In the genomic region with DNA sequence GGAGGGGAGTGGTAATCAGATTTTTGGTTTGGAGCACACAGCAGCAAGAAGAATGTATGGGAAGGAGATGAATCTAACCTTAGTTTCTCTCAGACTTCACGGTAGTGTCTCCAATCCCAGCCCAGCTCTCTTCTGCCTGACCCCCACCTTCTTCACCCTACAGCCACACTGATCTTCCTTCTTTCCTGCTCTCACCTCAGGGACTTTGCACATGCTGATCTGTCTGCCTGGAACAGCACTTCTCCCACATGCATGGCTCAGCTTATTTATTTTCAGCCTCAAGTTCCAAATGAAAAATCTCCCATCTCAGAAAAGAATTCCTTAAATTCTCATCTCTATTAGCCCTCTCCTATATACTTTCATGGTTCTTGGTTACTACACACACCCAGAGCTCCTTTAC, we compare ENCODE assay signal across 27 cellular contexts. TPM values are rescaled to one million over a fixed set of nuclear protein-coding genes. Genes with fewer than 3 reads are reported as not detected.
"Had no signal": no experiment of that assay in that cellular context is flagged by ENCODE, and none has a peak within 500 bp of the region (broad histone marks: within the 10 kb centered on the region; RNA-seq: fewer than 3 reads in every experiment).

No MANE protein-coding gene starts in this region.

- DNase-seq: hypothalamus; immature natural killer cell; kidney; left colon; left lung; midbrain; mucosa of descending colon; naive thymus-derived CD4-positive, alpha-beta T cell; pancreas; posterior cingulate gyrus; retina; right cardiac atrium; stimulated activated CD4-positive, alpha-beta T cell treated with anti-CD3 and anti-CD28 coated beads, Interleukin-12 subunit alpha, Interleukin-12 subunit beta, amount 100 ng/mL, for 4 hours; stimulated activated CD4-positive, alpha-beta T cell treated with anti-CD3 and anti-CD28 coated beads, Interleukin-15, amount 100 ng/mL, for 24 hours; stimulated activated CD4-positive, alpha-beta T cell treated with anti-CD3 and anti-CD28 coated beads, Interleukin-2, amount 100 ng/mL, for 24 hours; stimulated activated CD4-positive, alpha-beta T cell treated with anti-CD3 and anti-CD28 coated beads, Interleukin-4, amount 100 ng/mL, for 1 hour; stimulated activated naive CD4-positive, alpha-beta T cell; tibial artery; trophoblast cell; upper lobe of right lung had no signal

- ATAC-seq: left colon; left lung; mucosa of descending colon; naive thymus-derived CD4-positive, alpha-beta T cell; natural killer cell treated with Interleukin-12 subunit alpha and Interleukin-12 subunit beta and Interleukin-15 and Interleukin-18, amount 100 ng/mL, for 72 hours; pancreas; right cardiac atrium; sciatic nerve; upper lobe of right lung had no signal

- H3K9me3 Mint-ChIP-seq: immature natural killer cell; naive thymus-derived CD4-positive, alpha-beta T cell; natural killer cell treated with Interleukin-12 subunit alpha and Interleukin-12 subunit beta and Interleukin-15 and Interleukin-18, amount 100 ng/mL, for 72 hours; stimulated activated naive CD8-positive, alpha-beta T cell treated with anti-CD3 and anti-CD28 coated beads, Interleukin-15, Interleukin-2, amounts not matched to agents 100 ng/mL and 50 ng/mL, for 24 hours had no signal

- H3K27ac Mint-ChIP-seq: immature natural killer cell; naive thymus-derived CD4-positive, alpha-beta T cell; natural killer cell treated with Interleukin-12 subunit alpha and Interleukin-12 subunit beta and Interleukin-15 and Interleukin-18, amount 100 ng/mL, for 72 hours; stimulated activated naive CD8-positive, alpha-beta T cell treated with anti-CD3 and anti-CD28 coated beads, Interleukin-15, Interleukin-2, amounts not matched to agents 100 ng/mL and 50 ng/mL, for 24 hours had no signal

- H3K36me3 Mint-ChIP-seq: immature natural killer cell; natural killer cell treated with Interleukin-12 subunit alpha and Interleukin-12 subunit beta and Interleukin-15 and Interleukin-18, amount 100 ng/mL, for 72 hours had no signal

- H3K4me3 Mint-ChIP-seq: immature natural killer cell; naive thymus-derived CD4-positive, alpha-beta T cell; natural killer cell treated with Interleukin-12 subunit alpha and Interleukin-12 subunit beta and Interleukin-15 and Interleukin-18, amount 100 ng/mL, for 72 hours; stimulated activated naive CD8-positive, alpha-beta T cell treated with anti-CD3 and anti-CD28 coated beads, Interleukin-15, Interleukin-2, amounts not matched to agents 100 ng/mL and 50 ng/mL, for 24 hours had no signal

- H3K27me3 Mint-ChIP-seq: naive thymus-derived CD4-positive, alpha-beta T cell; stimulated activated naive CD8-positive, alpha-beta T cell treated with anti-CD3 and anti-CD28 coated beads, Interleukin-15, Interleukin-2, amounts not matched to agents 100 ng/mL and 50 ng/mL, for 24 hours had no signal

RNA-seq across cellular contexts. Expression of gene LPAR3, which starts 48.8 kb away (rescaled TPM):
- total RNA-seq: mesenteric fat pad, myocyte, osteoblast had no signal
- polyA plus RNA-seq: neural cell had no signal

RNA-seq across cellular contexts. Expression of gene MCOLN2, which starts 55.1 kb away (rescaled TPM):
- polyA plus RNA-seq: neural cell had no signal
